Comparison of ENCODE assay signal across 1 cellular context in genomic region chr16:88810166-88810867, GRCh38.
TF ChIP-seq lines count a peak whose summit lies in the region.

No MANE protein-coding gene starts in this region.

TF ChIP-seq in IMR-90, 13 proteins besides CTCF, POLR2A, EP300 and RAD21:
- TF ChIP-seq CHD1 (IDR thresholded peaks at IDR 0.05; ENCODE audit: low read depth, low read length) (no peak), CEBPB (IDR thresholded peaks at IDR 0.05; ENCODE audit: low read depth, low read length) (no peak), RFX5 (IDR thresholded peaks at IDR 0.05; ENCODE audit: low read depth, low read length) (no peak), ELK1 (IDR thresholded peaks at IDR 0.05; ENCODE audit: borderline replicate concordance, low read depth, low read length) (no peak), NFE2L2 (IDR thresholded peaks at IDR 0.05; ENCODE audit: low read depth, low read length) (no peak), FOS (IDR thresholded peaks at IDR 0.05; ENCODE audit: low read depth, low read length) (no peak), SMC3 (IDR thresholded peaks at IDR 0.05; ENCODE audit: low read depth, low read length) (no peak), MXI1 (IDR thresholded peaks at IDR 0.05; ENCODE audit: borderline replicate concordance, low read depth, low read length) (no peak), USF2 (IDR thresholded peaks at IDR 0.05; ENCODE audit: low read depth, low read length) (no peak), MAZ (IDR thresholded peaks at IDR 0.05; ENCODE audit: borderline replicate concordance, low read depth, low read length) (no peak), MAFK (IDR thresholded peaks at IDR 0.05; ENCODE audit: low read depth, low read length) (no peak), RCOR1 (IDR thresholded peaks at IDR 0.05; ENCODE audit: insufficient replicate concordance, low read length) (no peak)
